Comparison of ENCODE assay signal across 8 cellular contexts in the genomic region with DNA sequence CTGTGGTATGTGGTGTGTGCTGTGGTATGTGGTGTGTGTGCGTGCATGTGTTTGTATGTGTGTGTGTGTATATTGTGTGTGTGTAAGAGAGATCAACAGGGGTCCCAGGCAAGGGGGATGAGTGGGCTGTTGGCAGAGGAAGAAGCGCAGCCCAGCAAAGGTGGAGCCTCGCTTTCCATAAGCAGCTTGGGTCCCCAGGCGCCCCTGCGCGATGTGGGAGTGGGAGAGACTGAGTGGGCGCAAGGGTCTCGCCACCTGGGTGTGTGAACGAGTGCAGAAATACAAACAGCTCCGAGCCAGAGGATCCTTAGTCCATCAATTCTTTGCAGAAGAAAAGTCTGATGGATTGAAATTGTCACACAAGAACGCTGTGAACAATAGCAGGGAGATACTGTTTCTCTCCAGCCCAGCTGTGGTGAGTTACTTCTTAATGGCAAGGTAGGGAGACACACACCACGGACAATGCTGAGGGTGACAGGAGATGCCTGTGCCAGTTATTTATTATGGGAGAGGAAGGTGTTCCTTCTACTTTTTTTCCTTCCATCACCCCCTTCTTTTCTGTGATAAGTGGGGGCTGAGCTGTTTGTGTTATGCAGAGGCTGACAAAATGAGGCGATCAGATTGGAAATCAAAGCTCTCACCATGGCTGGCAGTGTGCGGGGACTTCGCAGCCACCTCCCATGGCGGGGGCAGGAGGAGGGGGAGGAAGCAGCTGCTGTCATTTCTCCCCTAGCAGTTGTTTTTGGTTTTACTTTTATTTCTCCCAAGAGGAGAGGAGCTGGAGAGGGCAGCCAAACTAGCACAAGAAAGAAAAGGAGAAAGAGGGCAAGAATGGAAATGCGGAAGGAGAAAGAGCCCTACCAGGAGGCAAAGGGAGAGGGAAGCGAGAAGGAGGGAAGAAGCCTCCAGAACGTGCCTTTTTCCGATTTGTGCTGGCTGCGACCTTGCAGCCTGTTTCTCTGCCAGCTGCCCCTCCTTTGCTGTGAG.
DNase-seq lines count a peak whose midpoint lies in the region; ATAC-seq and TF ChIP-seq lines count a peak whose summit lies in the region.

No MANE protein-coding gene starts in this region.

- H3K4me1 ChIP-seq in H9 (ENCODE audit: insufficient read depth, low read length) (peaks cover 16% of the 10 kb centered on the region; the same call in 1 of the 2 replicates), cardiac muscle cell (ENCODE audit: low read depth) (no peaks in the 10 kb centered on the region), skeletal muscle tissue (ENCODE audit: control insufficient read depth in 3 of 3, insufficient read depth in 3 of 3, low read length in 3 of 3) (peaks cover 19 to 24% (median 20%) of the 10 kb centered on the region in 3 donors)

- H3K4ac ChIP-seq in H9 (ENCODE audit: low read depth, low read length) = no peak overlapping the region

- peaks cover 31 to 41% of the 10 kb centered on the region in 2 experiments for H3K4me1 Mint-ChIP-seq in H9

- H3K4me3 ChIP-seq in AG09309 (ENCODE audit: control insufficient read depth, low read depth, low read length) = peak overlapping the region; percentile 34
- H3K4me3 ChIP-seq in cardiac muscle cell = no peak overlapping the region
- peak overlapping the region; percentile 28 to 64 (median 46) for H3K4me3 ChIP-seq in skeletal muscle tissue (ENCODE audit: low read length in 3 of 3)

- H4K8ac ChIP-seq in H9 (replicated peaks; ENCODE audit: insufficient read length, low read depth, low read length) = no peak overlapping the region

- no peaks in the 10 kb centered on the region for H3K27me3 ChIP-seq in H9 (ENCODE audit: insufficient read depth, low read length)
- H3K27me3 ChIP-seq in cardiac muscle cell = peaks cover 58% of the 10 kb centered on the region
- H3K27me3 ChIP-seq in skeletal muscle tissue (ENCODE audit: control insufficient read depth in 3 of 3, insufficient read depth in 3 of 3, low read length in 3 of 3) = peaks cover 7 to 12% (median 10%) of the 10 kb centered on the region in 3 donors

- H3K27ac Mint-ChIP-seq in H9 = no peak overlapping the region

- H2AFZ ChIP-seq in H9 (ENCODE audit: low read length) = no peak overlapping the region

- H4K91ac ChIP-seq in H9 (ENCODE audit: insufficient read length, low read depth, low read length) = no peak overlapping the region

- peak overlapping the region; percentile 66 for H3K4me2 ChIP-seq in H9 (ENCODE audit: insufficient read depth, insufficient read length, low read length)

- no peak overlapping the region for H2BK5ac ChIP-seq in H9 (ENCODE audit: insufficient read length, low read length)

- no peak overlapping the region for H2AK5ac ChIP-seq in H9 (ENCODE audit: insufficient read length, low read length)

- no peak overlapping the region for H4K5ac ChIP-seq in H9 (ENCODE audit: insufficient read length, low read depth, low read length)

- H3K36me3 Mint-ChIP-seq in H9 (ENCODE audit: insufficient read depth in 1 of 3, low read depth in 3 of 3) = no peaks in the 10 kb centered on the region

- TF ChIP-seq CTCF in AG09309 (IDR thresholded peaks at IDR 0.05; ENCODE audit: control insufficient read depth, insufficient read depth, low read depth, low read length, missing control alignments) (no peak), H9 (conservative IDR thresholded peaks at IDR 0.05) (no peak), cardiac muscle cell (IDR thresholded peaks at IDR 0.05; ENCODE audit: low read depth, low read length) (no peak)

- WGBS in H9 (ENCODE audit: extremely low coverage, insufficient read length, low lambda C conversion rate) = no CpG with 5 or more reads among the region's 21 CpGs

- no peak overlapping the region for H3K14ac ChIP-seq in H9 (ENCODE audit: insufficient read depth, low read length)

- H3K23me2 ChIP-seq in H9 (ENCODE audit: insufficient read length, low read depth, low read length, poor library complexity, severe bottlenecking) = no peaks in the 10 kb centered on the region

- no peak overlapping the region for H2BK12ac ChIP-seq in H9 (ENCODE audit: insufficient read length, low read depth, low read length)

- no peak overlapping the region for H3K23ac ChIP-seq in H9 (ENCODE audit: insufficient read length, low read depth, low read length)

- H3K9me3 Mint-ChIP-seq in H9 = no peaks in the 10 kb centered on the region

- H3K36me3 ChIP-seq in cardiac muscle cell (no peaks in the 10 kb centered on the region), skeletal muscle tissue (ENCODE audit: control insufficient read depth in 3 of 3, insufficient read depth in 3 of 3, low read length in 3 of 3) (no peaks in the 10 kb centered on the region)

- H3K27ac ChIP-seq in H9 (ENCODE audit: insufficient read length, low read depth, low read length) = no peak overlapping the region
- no peak overlapping the region for H3K27ac ChIP-seq in cardiac muscle cell
- no peak overlapping the region for H3K27ac ChIP-seq in skeletal muscle tissue (ENCODE audit: low read depth, low read length)

- H3K79me1 ChIP-seq in H9 (ENCODE audit: insufficient read depth, low read depth, low read length, poor library complexity, severe bottlenecking) = no peaks in the 10 kb centered on the region

- H2BK120ac ChIP-seq in H9 (ENCODE audit: low read depth, low read length, poor library complexity, severe bottlenecking) = no peak overlapping the region

- no peak overlapping the region for H2BK15ac ChIP-seq in H9 (ENCODE audit: low read depth, low read length)

- no peak for ATAC-seq in GM21786 (IDR thresholded peaks at IDR 0.05; ENCODE audit: unreplicated experiment)

- no peak overlapping the region for H3K9ac ChIP-seq in H9 (ENCODE audit: extremely low read depth, insufficient read length, low read length)
- peak overlapping the region in 2 of 3 donors; percentile 58 to 59 for H3K9ac ChIP-seq in skeletal muscle tissue (ENCODE audit: low read depth in 1 of 3, low read length in 3 of 3)

- H3K18ac ChIP-seq in H9 (ENCODE audit: insufficient read length, low read depth, low read length) = no peak overlapping the region

- no peak overlapping the region for H2BK20ac ChIP-seq in H9 (ENCODE audit: low read depth, low read length, poor library complexity, severe bottlenecking)

- no peaks in the 10 kb centered on the region for H3K9me3 ChIP-seq in H9 (ENCODE audit: control insufficient read depth, low read depth, low read length)
- H3K9me3 ChIP-seq in cardiac muscle cell (ENCODE audit: low read depth) = no peaks in the 10 kb centered on the region
- H3K9me3 ChIP-seq in skeletal muscle tissue (ENCODE audit: control insufficient read depth in 3 of 3, low read length in 3 of 3) = no peaks in the 10 kb centered on the region

- H3T11ph ChIP-seq in H9 (ENCODE audit: low read length) = no peak overlapping the region

- no peak overlapping the region for H3K56ac ChIP-seq in H9 (ENCODE audit: insufficient read length, low read depth, low read length)

- no peaks in the 10 kb centered on the region; the same call in 1 of the 2 replicates for H3K79me2 ChIP-seq in H9 (ENCODE audit: insufficient read depth, low read length)

- DNase-seq in AG09309 (ENCODE audit: low read depth) = no peak
- peak; percentile 45 for DNase-seq in H9
- DNase-seq in RPMI7951 (ENCODE audit: low read depth) = peak; percentile 57
- peak; percentile 20 to 36 for DNase-seq in cardiac muscle cell (ENCODE audit: low read depth in 1 of 2, low spot score in 1 of 2)
- DNase-seq in NCI-H446 (lab: John Stamatoyannopoulos, UW) = no peak
- DNase-seq in islet precursor cell = no peak

- no peak overlapping the region for H3K4me3 Mint-ChIP-seq in H9

- H3K27me3 Mint-ChIP-seq in H9 (ENCODE audit: low read depth) = no peaks in the 10 kb centered on the region; the same call in none of the 2 replicates

- H4K20me1 ChIP-seq in H9 (ENCODE audit: control insufficient read depth, insufficient read depth, insufficient read length) = no peaks in the 10 kb centered on the region

Comparison
In these comparisons a context has a peak if more than half of its experiments do, and no peak if none do; other contexts are left out.
1. DNase-seq: peak in H9 (single experiment), RPMI7951 (single experiment) and cardiac muscle cell (2 of 2); none in AG09309 (single experiment), NCI-H446 (0 of 2) and islet precursor cell (single experiment).